ENCODE assay signal across 1 cellular context in genomic region chr16:67915831-67916723, GRCh38.
TF ChIP-seq lines count a peak whose summit lies in the region.

No MANE protein-coding gene starts in this region.

TF ChIP-seq in SK-N-SH, 30 proteins besides CTCF, POLR2A, EP300 and RAD21 (continued from another document):
- no peak for TF ChIP-seq TEAD4 (IDR thresholded peaks at IDR 0.05; ENCODE audit: borderline replicate concordance, insufficient read depth)
- TF ChIP-seq FOXJ3 (CRISPR knock-in tag; IDR thresholded peaks at IDR 0.05) = no peak
- TF ChIP-seq MXI1 (IDR thresholded peaks at IDR 0.05; ENCODE audit: low read depth, low read length) = peak; percentile 35; the same call in 1 of the 2 replicates
